19 cellular contexts compared by ENCODE assay signal in the genomic region with DNA sequence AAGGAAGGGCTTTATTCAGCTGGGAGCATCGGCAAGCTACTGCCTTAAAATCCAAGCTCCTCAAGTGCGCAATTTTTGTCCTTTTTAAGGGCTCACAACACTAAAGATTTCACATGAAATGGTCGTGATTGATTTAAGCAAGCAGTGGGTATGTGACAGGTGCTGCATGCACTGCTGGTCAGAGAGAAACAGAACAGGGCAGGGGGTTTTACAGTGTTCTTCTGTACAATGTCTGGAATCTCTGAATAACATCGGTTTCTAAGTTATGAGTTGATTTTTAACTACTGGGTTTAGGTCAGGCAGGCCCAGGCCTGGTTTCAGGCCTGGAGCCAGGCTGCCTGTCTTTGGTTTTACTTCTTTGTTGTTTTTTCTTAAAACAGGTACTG. TPM values are rescaled to one million over a fixed set of nuclear protein-coding genes. Genes with fewer than 3 reads are reported as not detected.
DNase-seq lines count a peak whose midpoint lies in the region; ATAC-seq and TF ChIP-seq lines count a peak whose summit lies in the region.
"Had no signal": no experiment of that assay in that cellular context is flagged by ENCODE, and none has a peak within 500 bp of the region (broad histone marks: within the 10 kb centered on the region; RNA-seq: fewer than 3 reads in every experiment).

No MANE protein-coding gene starts in this region.

- peak overlapping the region in 4 of 6 donors; percentile 38 to 97 (median 81) for H3K27ac Mint-ChIP-seq in naive B cell
- no peak overlapping the region for H3K27ac Mint-ChIP-seq in chondrocyte (ENCODE audit: unreplicated experiment)
- H3K27ac Mint-ChIP-seq: activated naive CD4-positive, alpha-beta T cell treated with anti-CD3 and anti-CD28 coated beads for 36 hours; dendritic cell treated with granulocyte-macrophage colony-stimulating factor and Interleukin-4, amounts not matched to agents 40 ng/mL and 50 ng/mL, for 4 days had no signal

- peak overlapping the region in 3 of 8 donors; percentile 2 to 72 (median 30) for H3K4me3 Mint-ChIP-seq in naive B cell
- H3K4me3 Mint-ChIP-seq in chondrocyte (ENCODE audit: unreplicated experiment), result no peak overlapping the region
- H3K4me3 Mint-ChIP-seq: activated naive CD4-positive, alpha-beta T cell treated with anti-CD3 and anti-CD28 coated beads for 36 hours; dendritic cell treated with granulocyte-macrophage colony-stimulating factor and Interleukin-4, amounts not matched to agents 40 ng/mL and 50 ng/mL, for 4 days had no signal

- H3K4me1 Mint-ChIP-seq in naive B cell (peaks cover 0 to 36% (median 3%) of the 10 kb centered on the region in 3 donors), chondrocyte (ENCODE audit: low read depth) (no peaks in the 10 kb centered on the region)

- no peak for TF ChIP-seq CTCF in chondrocyte (IDR thresholded peaks at IDR 0.05)

- H3K27me3 Mint-ChIP-seq in naive B cell, result no peaks in the 10 kb centered on the region
- no peaks in the 10 kb centered on the region for H3K27me3 Mint-ChIP-seq in chondrocyte (ENCODE audit: low read depth)
- H3K27me3 Mint-ChIP-seq: dendritic cell treated with granulocyte-macrophage colony-stimulating factor and Interleukin-4, amounts not matched to agents 40 ng/mL and 50 ng/mL, for 4 days had no signal

- ATAC-seq in GM18873 (IDR thresholded peaks at IDR 0.05; ENCODE audit: low FRiP score, unreplicated experiment) (peak; percentile 29), HG02610 (IDR thresholded peaks at IDR 0.05; ENCODE audit: unreplicated experiment) (peak; percentile 56), HG03354 (IDR thresholded peaks at IDR 0.05; ENCODE audit: poor library complexity, severe bottlenecking, unreplicated experiment) (peak; percentile 68), naive B cell (ENCODE audit: low read depth in 2 of 2) (peak in 1 of 2 donors; percentile 73)
- ATAC-seq: body of pancreas had no signal

- H3K9me3 Mint-ChIP-seq in naive B cell (no peaks in the 10 kb centered on the region), chondrocyte (ENCODE audit: low read depth) (no peaks in the 10 kb centered on the region)
- H3K9me3 Mint-ChIP-seq: activated naive CD4-positive, alpha-beta T cell treated with anti-CD3 and anti-CD28 coated beads for 36 hours; dendritic cell treated with granulocyte-macrophage colony-stimulating factor and Interleukin-4, amounts not matched to agents 40 ng/mL and 50 ng/mL, for 4 days had no signal

- H3K36me3 Mint-ChIP-seq in naive B cell, result no peaks in the 10 kb centered on the region
- H3K36me3 Mint-ChIP-seq in chondrocyte (ENCODE audit: low read depth), result no peaks in the 10 kb centered on the region

- DNase-seq in naive B cell (no peak), NCI-H2171 (lab: John Stamatoyannopoulos, UW) (no peak), NCI-H187 (lab: John Stamatoyannopoulos, UW) (no peak), chondrocyte (ENCODE audit: low spot score) (no peak)
- no peak for DNase-seq in activated CD4-positive, CD25-positive, alpha-beta regulatory T cell (lab: John Stamatoyannopoulos, UW)
- DNase-seq: activated naive CD4-positive, alpha-beta T cell treated with anti-CD3 and anti-CD28 coated beads for 36 hours; AML-193; body of pancreas; NCI-H1417; NCI-H345; SHP77; T-helper 2 cell had no signal

RNA-seq across cellular contexts. Expression of a gene that starts 6.0 kb away (rescaled TPM):
- 10 to 100 TPM in 4 of 6 donors, 1 to 10 TPM in 1, not detected in 1; 4.6 to 56.0 (median 12.4) TPM for polyA plus RNA-seq in naive B cell (ENCODE audit: low read depth in 6 of 6)
- total RNA-seq in chondrocyte, result not detected in 3 replicates
- total RNA-seq: activated naive CD4-positive, alpha-beta T cell treated with anti-CD3 and anti-CD28 coated beads for 36 hours; body of pancreas; glomerular endothelial cell; right atrium auricular region; suprapubic skin had no signal
